Comparison of ENCODE assay signal across 22 cellular contexts in genomic region chr18:58988595-58988994, GRCh38.
A peak's percentile ranks its signal among the peaks of the same experiment; 100 is the strongest.
DNase-seq lines count a peak whose midpoint lies in the region; ATAC-seq and TF ChIP-seq lines count a peak whose summit lies in the region.
"Had no signal": no experiment of that assay in that cellular context is flagged by ENCODE, and none has a peak within 500 bp of the region (broad histone marks: within the 10 kb centered on the region; RNA-seq: fewer than 3 reads in every experiment).

No MANE protein-coding gene starts in this region.

- H3K27ac ChIP-seq in endodermal cell (ENCODE audit: low read depth, low read length) (no peak overlapping the region), adrenal gland (no peak overlapping the region)
- H3K27ac ChIP-seq: 22Rv1, HL-60, SJSA1 had no signal

- no peak overlapping the region for H3K4me3 ChIP-seq in AG10803 (ENCODE audit: low read length)
- H3K4me3 ChIP-seq in endodermal cell (ENCODE audit: low read length), result no peak overlapping the region
- no peak overlapping the region for H3K4me3 ChIP-seq in adrenal gland
- H3K4me3 ChIP-seq: GM12878, MG63, SJSA1 had no signal

- no peaks in the 10 kb centered on the region for H3K9me3 ChIP-seq in endodermal cell (ENCODE audit: control insufficient read depth, low read length)
- no peaks in the 10 kb centered on the region for H3K9me3 ChIP-seq in adrenal gland (replicated peaks in 1 of 3)

- intact Hi-C loops in adrenal gland (cut with DNase I), result no loop called here

- peaks cover 29% of the 10 kb centered on the region for H3K36me3 Mint-ChIP-seq in endodermal cell (ENCODE audit: low read depth)
- H3K36me3 Mint-ChIP-seq in stimulated activated memory B cell treated with anti-CD40 and anti-IgM and Interleukin-4, amounts not matched to agents 10 μg/mL and 1 μg/mL and 100 μg/mL, for 72 hours, result peaks cover 42% of the 10 kb centered on the region
- H3K36me3 Mint-ChIP-seq: CD4-positive, CD25-positive, alpha-beta regulatory T cell had no signal

- TF ChIP-seq CTCF in AG10803 (conservative IDR thresholded peaks at IDR 0.05; ENCODE audit: low read length) (no peak), endodermal cell (conservative IDR thresholded peaks at IDR 0.05) (no peak), adrenal gland (IDR thresholded peaks at IDR 0.05) (no peak)

- no peaks in the 10 kb centered on the region for H3K4me1 Mint-ChIP-seq in endodermal cell
- H3K4me1 Mint-ChIP-seq in stimulated activated memory B cell treated with anti-CD40 and anti-IgM and Interleukin-4, amounts not matched to agents 10 μg/mL and 1 μg/mL and 100 μg/mL, for 72 hours, result peaks cover 44% of the 10 kb centered on the region

- no peak overlapping the region for H3K9ac ChIP-seq in endodermal cell (ENCODE audit: extremely low read depth, low read length, poor library complexity, severe bottlenecking)

- H3K27me3 Mint-ChIP-seq in endodermal cell (ENCODE audit: insufficient read depth), result no peaks in the 10 kb centered on the region
- no peaks in the 10 kb centered on the region for H3K27me3 Mint-ChIP-seq in stimulated activated memory B cell treated with anti-CD40 and anti-IgM and Interleukin-4, amounts not matched to agents 10 μg/mL and 1 μg/mL and 100 μg/mL, for 72 hours

- H3K4me3 Mint-ChIP-seq in endodermal cell, result no peak overlapping the region
- H3K4me3 Mint-ChIP-seq in stimulated activated memory B cell treated with anti-CD40 and anti-IgM and Interleukin-4, amounts not matched to agents 10 μg/mL and 1 μg/mL and 100 μg/mL, for 72 hours, result no peak overlapping the region
- H3K4me3 Mint-ChIP-seq: CD4-positive, CD25-positive, alpha-beta regulatory T cell had no signal

- WGBS in endodermal cell (ENCODE audit: insufficient coverage in 1 of 2, insufficient read length in 1 of 2), 2 experiments, result 82 to 86% methylated on average over 2 of the region's 2 CpGs
- WGBS in adrenal gland, 4 donors, result 50 to 64% (median 61%) methylated on average over 2 of the region's 2 CpGs

- peaks cover 20% of the 10 kb centered on the region for H3K36me3 ChIP-seq in endodermal cell (ENCODE audit: control insufficient read depth, insufficient read depth, low read length)
- peaks cover 0 to 10% of the 10 kb centered on the region in 2 donors for H3K36me3 ChIP-seq in adrenal gland (replicated peaks in 1 of 2)

- H3K27ac Mint-ChIP-seq in endodermal cell, result no peak overlapping the region
- peak overlapping the region; percentile 83 for H3K27ac Mint-ChIP-seq in stimulated activated memory B cell treated with anti-CD40 and anti-IgM and Interleukin-4, amounts not matched to agents 10 μg/mL and 1 μg/mL and 100 μg/mL, for 72 hours
- H3K27ac Mint-ChIP-seq: CD4-positive, CD25-positive, alpha-beta regulatory T cell had no signal

- no peaks in the 10 kb centered on the region for H3K4me1 ChIP-seq in endodermal cell (ENCODE audit: control insufficient read depth, insufficient read depth, low read length)
- peaks cover 6 to 28% of the 10 kb centered on the region in 2 donors for H3K4me1 ChIP-seq in adrenal gland (replicated peaks in 1 of 2)

- TF ChIP-seq POLR2A in adrenal gland (IDR thresholded peaks at IDR 0.05), result no peak

- DNase-seq in AG10803 (ENCODE audit: low read depth), result peak; percentile 43
- peak; percentile 93 for DNase-seq in LHCN-M2 (ENCODE audit: low read depth)
- peak; percentile 16 for DNase-seq in endodermal cell
- no peak for DNase-seq in SW 1271 (lab: John Stamatoyannopoulos, UW)
- no peak for DNase-seq in adrenal gland
- DNase-seq: CD4-positive, CD25-positive, alpha-beta regulatory T cell; GDM1; HCEC 1CT; Karpas-422; MG63; NCI-H2029; NCI-H446; NCI-H524 treated with DMSO at 0.1 percent for 48 hours; NCI-H774; PC-3 had no signal

- H3K9me3 Mint-ChIP-seq in endodermal cell, result no peaks in the 10 kb centered on the region
- peaks cover 16% of the 10 kb centered on the region for H3K9me3 Mint-ChIP-seq in stimulated activated memory B cell treated with anti-CD40 and anti-IgM and Interleukin-4, amounts not matched to agents 10 μg/mL and 1 μg/mL and 100 μg/mL, for 72 hours

- no peaks in the 10 kb centered on the region for H3K27me3 ChIP-seq in endodermal cell (ENCODE audit: control insufficient read depth, insufficient read depth, low read length, poor library complexity, severe bottlenecking)
- H3K27me3 ChIP-seq in adrenal gland, result no peaks in the 10 kb centered on the region
- H3K27me3 ChIP-seq: MG63, SJSA1 had no signal

- no peak for ATAC-seq in stimulated activated memory B cell treated with anti-CD40 and anti-IgM and Interleukin-4, amounts not matched to agents 10 μg/mL and 1 μg/mL and 100 μg/mL, for 72 hours
- ATAC-seq in GM19023 (IDR thresholded peaks at IDR 0.05; ENCODE audit: unreplicated experiment), result no peak
- ATAC-seq: GM12878, PC-3, Right ventricle myocardium inferior had no signal

Comparison
In these comparisons a context has a peak if more than half of its experiments do, and no peak if none do; other contexts are left out.
1. DNase-seq: peak in AG10803 (single experiment), LHCN-M2 (single experiment) and endodermal cell (single experiment); none in SW 1271 (0 of 2) and adrenal gland (0 of 7).